Comparison of ENCODE assay signal across 9 cellular contexts in genomic region chr5:111742595-111742994, GRCh38. TPM values are rescaled to one million over a fixed set of nuclear protein-coding genes. Genes with fewer than 3 reads are reported as not detected.
DNase-seq lines count a peak whose midpoint lies in the region; ATAC-seq and TF ChIP-seq lines count a peak whose summit lies in the region.
"Had no signal": no experiment of that assay in that cellular context is flagged by ENCODE, and none has a peak within 500 bp of the region (broad histone marks: within the 10 kb centered on the region; RNA-seq: fewer than 3 reads in every experiment).

No MANE protein-coding gene starts in this region.

- H3K27me3 Mint-ChIP-seq in natural killer cell (ENCODE audit: low read depth in 2 of 2) = peaks cover 0 to 9% of the 10 kb centered on the region in 2 donors

- ATAC-seq in natural killer cell = no peak
- ATAC-seq: HCT116 had no signal

- peaks cover 19 to 20% of the 10 kb centered on the region in 2 donors for H3K4me1 Mint-ChIP-seq in natural killer cell

- H3K9me3 Mint-ChIP-seq in natural killer cell = no peaks in the 10 kb centered on the region

- no peaks in the 10 kb centered on the region for H3K27me3 ChIP-seq in SJSA1 (replicated peaks)

- peaks cover 45% of the 10 kb centered on the region for H3K4me1 ChIP-seq in SJSA1 (replicated peaks)

- peak overlapping the region in 1 of 2 donors; percentile 70 for H3K27ac Mint-ChIP-seq in natural killer cell

- H3K4me3 ChIP-seq in SJSA1 (0 out of 2 replicates have a peak overlapping the region, but pooled peaks have one; percentile 3), skeletal muscle cell (ENCODE audit: low read depth, low read length) (peak overlapping the region; percentile 1)

- DNase-seq in H4 (ENCODE audit: low spot score) (peak; percentile 56), SJSA1 (ENCODE audit: low read depth in 1 of 2, low spot score in 2 of 2) (peak in 1 of 2 experiments; percentile 39), glomerular visceral epithelial cell (ENCODE audit: extremely low spot score) (peak; percentile 83), skeletal muscle cell (ENCODE audit: low read depth) (peak; percentile 91), natural killer cell (no peak), NCI-H524 (lab: John Stamatoyannopoulos, UW) (no peak), GM13977 (ENCODE audit: low spot score) (no peak), SIG-M5 treated with dmso at 0.1 percent for 504 hours (lab: John Stamatoyannopoulos, UW; ENCODE audit: unreplicated experiment) (no peak)

- H3K36me3 Mint-ChIP-seq in natural killer cell = no peaks in the 10 kb centered on the region

- no peaks in the 10 kb centered on the region for H3K36me3 ChIP-seq in SJSA1

- no peak for TF ChIP-seq CTCF in natural killer cell (IDR thresholded peaks at IDR 0.05)
- TF ChIP-seq CTCF in GM13977 (IDR thresholded peaks at IDR 0.05; ENCODE audit: extremely low read depth, insufficient read depth, missing control alignments) = no peak

- no peak overlapping the region for H3K27ac ChIP-seq in SJSA1

- intact Hi-C loops in natural killer cell (cut with micrococcal nuclease) = no loop called here

- H3K4me3 Mint-ChIP-seq in natural killer cell = no peak overlapping the region

- in situ Hi-C loops in GM13977 (cut with MboI; ENCODE audit: low pct_unique_long_range_greater_than_20kb, low sequenced_read_pairs, unreplicated experiment) = no loop called here

- no peaks in the 10 kb centered on the region for H3K9me3 ChIP-seq in SJSA1 (replicated peaks)

RNA-seq across cellular contexts. Expression of gene NREP, which starts 14.4 kb away (rescaled TPM):
- 157 and 187 TPM in 2 replicates for total RNA-seq in H4 (2014; rRNA removed; shearing (Covaris generic))
- 51.5 and 69.3 TPM in 2 replicates for total RNA-seq in SJSA1 (2014; rRNA removed; shearing (Covaris generic))
- total RNA-seq in natural killer cell = 1 to 10 TPM; 7.6 to 9.9 (median 8.4) TPM

Comparison
In these comparisons a context has a peak if more than half of its experiments do, and no peak if none do; other contexts are left out.
1. DNase-seq: peak in H4 (single experiment), glomerular visceral epithelial cell (single experiment) and skeletal muscle cell (single experiment); none in natural killer cell (single experiment), NCI-H524 (0 of 2), GM13977 (single experiment) and SIG-M5 treated with dmso at 0.1 percent for 504 hours (single experiment).